1 cellular context compared by ENCODE assay signal in genomic region chr1:93581917-93582850, GRCh38.
TF ChIP-seq lines count a peak whose summit lies in the region.

No MANE protein-coding gene starts in this region.

TF ChIP-seq in K562, 482 proteins besides CTCF, POLR2A, EP300 and RAD21 (continued from another document):
- TF ChIP-seq ZNF263 (CRISPR knock-in tag; IDR thresholded peaks at IDR 0.05; ENCODE audit: borderline replicate concordance) (no peak), ZNF184 (CRISPR knock-in tag; IDR thresholded peaks at IDR 0.05) (no peak)
- TF ChIP-seq, protein P1, sequence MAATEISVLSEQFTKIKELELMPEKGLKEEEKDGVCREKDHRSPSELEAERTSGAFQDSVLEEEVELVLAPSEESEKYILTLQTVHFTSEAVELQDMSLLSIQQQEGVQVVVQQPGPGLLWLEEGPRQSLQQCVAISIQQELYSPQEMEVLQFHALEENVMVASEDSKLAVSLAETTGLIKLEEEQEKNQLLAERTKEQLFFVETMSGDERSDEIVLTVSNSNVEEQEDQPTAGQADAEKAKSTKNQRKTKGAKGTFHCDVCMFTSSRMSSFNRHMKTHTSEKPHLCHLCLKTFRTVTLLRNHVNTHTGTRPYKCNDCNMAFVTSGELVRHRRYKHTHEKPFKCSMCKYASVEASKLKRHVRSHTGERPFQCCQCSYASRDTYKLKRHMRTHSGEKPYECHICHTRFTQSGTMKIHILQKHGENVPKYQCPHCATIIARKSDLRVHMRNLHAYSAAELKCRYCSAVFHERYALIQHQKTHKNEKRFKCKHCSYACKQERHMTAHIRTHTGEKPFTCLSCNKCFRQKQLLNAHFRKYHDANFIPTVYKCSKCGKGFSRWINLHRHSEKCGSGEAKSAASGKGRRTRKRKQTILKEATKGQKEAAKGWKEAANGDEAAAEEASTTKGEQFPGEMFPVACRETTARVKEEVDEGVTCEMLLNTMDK (IDR thresholded peaks at IDR 0.05; ENCODE audit: borderline replicate concordance, insufficient read depth, low read depth, low read length, poor library complexity, severe bottlenecking) = no peak
